In the genomic region with DNA sequence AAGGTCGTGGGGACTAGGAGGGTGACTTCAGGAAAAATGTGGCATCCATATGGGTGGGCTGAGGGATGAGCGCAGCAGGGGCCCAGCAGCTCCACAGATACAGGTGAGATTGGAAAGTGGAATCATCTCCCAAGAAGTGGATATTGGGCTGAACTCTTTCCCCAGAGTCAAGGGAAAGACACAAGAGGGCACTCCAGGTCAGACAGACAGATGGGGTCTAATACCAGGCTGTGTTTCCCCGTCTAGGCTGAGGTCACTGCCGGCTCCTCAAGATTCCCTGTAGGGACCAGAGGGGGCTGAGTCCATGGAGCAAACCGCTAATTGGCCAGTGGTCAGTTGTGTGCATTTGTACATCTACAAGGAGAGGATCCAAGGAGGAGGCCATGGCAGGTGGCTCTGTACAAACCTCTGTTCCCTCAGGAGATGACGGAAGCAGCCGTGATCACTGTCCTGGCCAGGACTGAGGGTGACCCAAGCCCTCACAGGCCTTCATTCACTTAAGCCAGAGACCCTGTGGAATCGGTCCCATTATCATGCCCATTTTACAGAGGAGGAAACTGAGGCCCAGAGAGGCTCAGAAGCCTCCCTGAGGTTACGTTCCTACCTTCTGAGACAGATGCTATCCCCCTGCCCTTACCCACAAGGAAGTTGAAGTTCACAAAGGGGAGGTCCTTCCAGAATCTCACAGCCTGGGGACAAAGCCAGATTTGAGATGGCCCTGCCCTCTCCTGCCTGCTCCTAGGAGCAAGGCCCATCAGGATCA, we compare ENCODE assay signal across 15 cellular contexts. TPM values are rescaled to one million over a fixed set of nuclear protein-coding genes. Genes with fewer than 3 reads are reported as not detected.
DNase-seq lines count a peak whose midpoint lies in the region; ATAC-seq, FAIRE-seq and TF ChIP-seq lines count a peak whose summit lies in the region.
"Had no signal": no experiment of that assay in that cellular context is flagged by ENCODE, and none has a peak within 500 bp of the region (broad histone marks: within the 10 kb centered on the region; RNA-seq: fewer than 3 reads in every experiment).

No MANE protein-coding gene starts in this region.

- H3K18ac ChIP-seq in neuronal stem cell (ENCODE audit: low read length) = peak overlapping the region; percentile 41

- WGBS in neuronal stem cell (ENCODE audit: extremely low coverage in 2 of 2, insufficient read length in 2 of 2, insufficient replicate concordance in 1 of 2), 2 donors = no CpG with 5 or more reads among the region's 9 CpGs

- no peak overlapping the region for H4K8ac ChIP-seq in neuronal stem cell (ENCODE audit: low read depth, low read length)

- peak overlapping the region; percentile 44 for H3K23ac ChIP-seq in neuronal stem cell (ENCODE audit: low read depth, low read length, poor library complexity)

- TF ChIP-seq CTCF in GM10248 (IDR thresholded peaks at IDR 0.05; ENCODE audit: control extremely low read depth, extremely low read depth, low read depth, missing control alignments) = peak; percentile 17
- peak; percentile 42 for TF ChIP-seq CTCF in LNCaP clone FGC (IDR thresholded peaks at IDR 0.05; ENCODE audit: control insufficient read depth, extremely low read depth, insufficient read depth)
- peak; percentile 51 for TF ChIP-seq CTCF in WERI-Rb-1 (IDR thresholded peaks at IDR 0.05; ENCODE audit: low read depth, low read length)

- peaks cover 14 to 18% of the 10 kb centered on the region in 2 donors for H3K4me1 ChIP-seq in neuronal stem cell (ENCODE audit: control insufficient read depth in 2 of 2, insufficient read depth in 1 of 2, low read depth in 1 of 2, low read length in 2 of 2)
- H3K4me1 ChIP-seq: HAP-1 had no signal

- TF ChIP-seq POLR2A in GM12891 (IDR thresholded peaks at IDR 0.05; ENCODE audit: low read depth, low read length) = no peak

- peak overlapping the region; percentile 3 for H2BK15ac ChIP-seq in neuronal stem cell (ENCODE audit: low read length)

- CTCF ChIA-PET in GM10248 (lab: Yijun Ruan, JAX) = interaction anchor here (1.0 kb wide), 1 partner anchor 12 kb away, joined by 3 read pairs; no protein-coding TSS in a partner anchor

- POLR2A ChIA-PET in GM10248 (lab: Yijun Ruan, JAX) = interaction anchor here (0.5 kb wide), 1 partner anchor 346 kb away, joined by 6 read pairs; no protein-coding TSS in a partner anchor

- H3K27me3 ChIP-seq in WERI-Rb-1 (ENCODE audit: insufficient read depth, low read depth, severe bottlenecking) = peaks cover 16% of the 10 kb centered on the region
- H3K27me3 ChIP-seq in neuronal stem cell (ENCODE audit: control insufficient read depth in 3 of 3, insufficient read depth in 3 of 3, low read depth in 1 of 3, low read length in 3 of 3) = peaks cover 0 to 4% (median 0%) of the 10 kb centered on the region in 3 experiments

- DNase-seq in GM10248 (ENCODE audit: extremely low spot score) (no peak), LNCaP clone FGC (ENCODE audit: low read depth) (no peak), WERI-Rb-1 (peak; percentile 63), neuronal stem cell (ENCODE audit: low spot score) (no peak), GM12891 (ENCODE audit: insufficient read length, low spot score) (no peak), activated gamma-delta T cell (lab: John Stamatoyannopoulos, UW) (no peak)
- DNase-seq: activated effector memory CD4-positive, alpha-beta T cell treated with Interleukin-2 at 50 U/mL for 16 hours; anterior cingulate cortex; CD4-positive, CD25-positive, alpha-beta regulatory T cell; NCI-H2029 treated with DMSO at 0.1 percent for 48 hours; Right ventricle myocardium superior had no signal

- H3K4me3 ChIP-seq in LNCaP clone FGC (ENCODE audit: low read depth, low read length) (no peak overlapping the region), WERI-Rb-1 (ENCODE audit: low read depth, low read length) (no peak overlapping the region), neuronal stem cell (ENCODE audit: low read length in 2 of 2) (peak overlapping the region in 1 of 2 donors; percentile 13)
- H3K4me3 ChIP-seq: coronary artery, HAP-1 had no signal

- H3K9me3 ChIP-seq in WERI-Rb-1 (ENCODE audit: severe bottlenecking) = peaks cover 1% of the 10 kb centered on the region
- no peaks in the 10 kb centered on the region for H3K9me3 ChIP-seq in neuronal stem cell (replicated peaks in 1 of 2; ENCODE audit: control insufficient read depth in 2 of 2, insufficient read depth in 1 of 2, low read depth in 1 of 2, low read length in 2 of 2)
- H3K9me3 ChIP-seq: HAP-1 had no signal

- no peak overlapping the region for H2BK120ac ChIP-seq in neuronal stem cell (ENCODE audit: low read depth, low read length)

- H3K9ac ChIP-seq in neuronal stem cell (ENCODE audit: low read depth, low read length, poor library complexity) = no peak overlapping the region

- H3K36me3 ChIP-seq in WERI-Rb-1 (no peaks in the 10 kb centered on the region), neuronal stem cell (replicated peaks in 1 of 2; ENCODE audit: control insufficient read depth in 2 of 2, insufficient read depth in 2 of 2, low read length in 2 of 2) (no peaks in the 10 kb centered on the region)
- H3K36me3 ChIP-seq: HAP-1 had no signal

- no peak overlapping the region for H2BK5ac ChIP-seq in neuronal stem cell (ENCODE audit: low read length)

- H2BK12ac ChIP-seq in neuronal stem cell (ENCODE audit: low read length) = no peak overlapping the region

- H3K4me2 ChIP-seq in neuronal stem cell (ENCODE audit: insufficient read depth, low read length, poor library complexity, severe bottlenecking) = no peak overlapping the region

- no peak for ATAC-seq in HG02840 (IDR thresholded peaks at IDR 0.05; ENCODE audit: low FRiP score, unreplicated experiment)

- peak overlapping the region; percentile 24 for H2AK5ac ChIP-seq in neuronal stem cell (ENCODE audit: low read depth, low read length)

- H3K14ac ChIP-seq in neuronal stem cell (ENCODE audit: low read length) = no peak overlapping the region

- no peak overlapping the region for H3K4ac ChIP-seq in neuronal stem cell (ENCODE audit: low read length)

- no peak for FAIRE-seq in GM12891 (lab: Jason Lieb, UNC)

- H4K91ac ChIP-seq in neuronal stem cell (ENCODE audit: low read depth, low read length, poor library complexity) = no peak overlapping the region

- H2AFZ ChIP-seq in neuronal stem cell (ENCODE audit: low read length) = no peak overlapping the region

- H3K27ac ChIP-seq in WERI-Rb-1 = no peak overlapping the region
- no peak overlapping the region for H3K27ac ChIP-seq in neuronal stem cell (replicated peaks; ENCODE audit: low read length)
- H3K27ac ChIP-seq: coronary artery had no signal

- no peaks in the 10 kb centered on the region for H3K79me1 ChIP-seq in neuronal stem cell (ENCODE audit: low read depth, low read length)

TF ChIP-seq in GM12891, 5 proteins besides CTCF, POLR2A, EP300 and RAD21:
- TF ChIP-seq POLR2AphosphoS5 (IDR thresholded peaks at IDR 0.05; ENCODE audit: low read depth, low read length) (no peak), PAX5 (IDR thresholded peaks at IDR 0.05; ENCODE audit: insufficient read depth, low read length, severe bottlenecking) (no peak), TAF1 (IDR thresholded peaks at IDR 0.05; ENCODE audit: low read depth, low read length) (no peak), SPI1 (IDR thresholded peaks at IDR 0.05; ENCODE audit: low read depth, low read length) (no peak)

RNA-seq across cellular contexts. Expression of a gene that starts 14.9 kb away (rescaled TPM):
- 57.4 TPM for polyA plus RNA-seq in neuronal stem cell (2013, experiment 1 of 2)
- polyA plus RNA-seq in neuronal stem cell (2013, experiment 2 of 2) = 56.1 TPM
- polyA plus RNA-seq in GM12891 (2012; ENCODE audit: low read depth, missing spikeins) = 0.04 TPM
- polyA plus RNA-seq: CD4-positive, CD25-positive, alpha-beta regulatory T cell had no signal

RNA-seq across cellular contexts. Expression of a gene that starts 45.4 kb away (rescaled TPM):
- polyA plus RNA-seq in neuronal stem cell (2013, experiment 1 of 2) = 4.6 TPM
- 4.3 TPM for polyA plus RNA-seq in neuronal stem cell (2013, experiment 2 of 2)
- 0.99 TPM for polyA plus RNA-seq in GM12891 (2012; ENCODE audit: low read depth, missing spikeins)

RNA-seq across cellular contexts. Expression of a gene that starts 45.6 kb away (rescaled TPM):
- polyA plus RNA-seq in neuronal stem cell (2013, experiment 1 of 2) = not detected
- polyA plus RNA-seq in neuronal stem cell (2013, experiment 2 of 2) = not detected
- not detected for polyA plus RNA-seq in GM12891 (2012; ENCODE audit: low read depth, missing spikeins)
- polyA plus RNA-seq: CD4-positive, CD25-positive, alpha-beta regulatory T cell; esophagus had no signal
